1 cellular context compared by ENCODE assay signal in genomic region chr1:201917362-201918033, GRCh38.
TF ChIP-seq lines count a peak whose summit lies in the region.

No MANE protein-coding gene starts in this region.

TF ChIP-seq in K562, 482 proteins besides CTCF, POLR2A, EP300 and RAD21 (continued from another document):
- TF ChIP-seq, protein P1, sequence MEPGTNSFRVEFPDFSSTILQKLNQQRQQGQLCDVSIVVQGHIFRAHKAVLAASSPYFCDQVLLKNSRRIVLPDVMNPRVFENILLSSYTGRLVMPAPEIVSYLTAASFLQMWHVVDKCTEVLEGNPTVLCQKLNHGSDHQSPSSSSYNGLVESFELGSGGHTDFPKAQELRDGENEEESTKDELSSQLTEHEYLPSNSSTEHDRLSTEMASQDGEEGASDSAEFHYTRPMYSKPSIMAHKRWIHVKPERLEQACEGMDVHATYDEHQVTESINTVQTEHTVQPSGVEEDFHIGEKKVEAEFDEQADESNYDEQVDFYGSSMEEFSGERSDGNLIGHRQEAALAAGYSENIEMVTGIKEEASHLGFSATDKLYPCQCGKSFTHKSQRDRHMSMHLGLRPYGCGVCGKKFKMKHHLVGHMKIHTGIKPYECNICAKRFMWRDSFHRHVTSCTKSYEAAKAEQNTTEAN (CRISPR knock-in tag; IDR thresholded peaks at IDR 0.05), result no peak
- no peak for TF ChIP-seq SETDB1 (IDR thresholded peaks at IDR 0.05; ENCODE audit: low read length)
- peak; percentile 61 for TF ChIP-seq FOXJ2 (tag; IDR thresholded peaks at IDR 0.05)
- TF ChIP-seq ZSCAN29 (IDR thresholded peaks at IDR 0.05), result no peak
- TF ChIP-seq PPARD (CRISPR knock-in tag; IDR thresholded peaks at IDR 0.05), result no peak
- no peak for TF ChIP-seq ZEB2 (IDR thresholded peaks at IDR 0.05)
- no peak for TF ChIP-seq CTCFL (IDR thresholded peaks at IDR 0.05; ENCODE audit: borderline replicate concordance, insufficient read depth, low read depth, low read length, poor library complexity, severe bottlenecking)
- TF ChIP-seq, protein P2, sequence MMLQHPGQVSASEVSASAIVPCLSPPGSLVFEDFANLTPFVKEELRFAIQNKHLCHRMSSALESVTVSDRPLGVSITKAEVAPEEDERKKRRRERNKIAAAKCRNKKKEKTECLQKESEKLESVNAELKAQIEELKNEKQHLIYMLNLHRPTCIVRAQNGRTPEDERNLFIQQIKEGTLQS (IDR thresholded peaks at IDR 0.05), result peak; percentile 58
- TF ChIP-seq, protein P2 (CRISPR knock-in tag; conservative IDR thresholded peaks at IDR 0.05), result no peak
- no peak for TF ChIP-seq SRSF1 (IDR thresholded peaks at IDR 0.05; ENCODE audit: low read depth, low read length)
- TF ChIP-seq CHAMP1 (IDR thresholded peaks at IDR 0.05), result no peak
